In the genomic region with DNA sequence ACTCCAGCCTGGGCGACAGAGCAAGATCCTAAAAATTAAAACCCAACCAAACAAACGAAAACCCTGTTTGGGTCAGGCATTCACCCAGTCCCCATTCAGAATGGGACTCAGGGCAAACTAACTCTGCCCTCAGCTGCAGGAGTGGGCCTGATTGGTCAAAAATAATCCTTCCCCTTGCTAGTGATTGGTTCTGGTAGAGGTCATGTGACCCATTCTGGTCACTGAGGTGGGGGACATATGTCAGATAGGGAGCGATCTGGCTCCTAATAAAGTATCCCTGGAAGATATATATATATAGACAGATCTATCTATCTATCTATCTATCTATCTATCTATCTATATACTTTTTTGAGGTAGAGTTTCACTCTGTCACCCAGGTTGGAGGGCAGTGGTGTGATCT, we compare ENCODE assay signal across 27 cellular contexts.
"Had no signal": no experiment of that assay in that cellular context is flagged by ENCODE, and none has a peak within 500 bp of the region (broad histone marks: within the 10 kb centered on the region; RNA-seq: fewer than 3 reads in every experiment).

No MANE protein-coding gene starts in this region.

- H3K36me3 ChIP-seq: esophagus squamous epithelium, gastrocnemius medialis, heart right ventricle, left lung, lower lobe of right lung had no signal

- H3K27me3 ChIP-seq: esophagus squamous epithelium, gastrocnemius medialis, heart right ventricle, left lung had no signal

- ATAC-seq: esophagus mucosa, gastrocnemius medialis, heart right ventricle, left cardiac atrium, left lung, left ventricle myocardium superior, lower lobe of right lung, mucosa of descending colon had no signal

- DNase-seq: dermis blood vessel endothelial cell; dorsolateral prefrontal cortex; effector CD4-positive, alpha-beta T cell; effector memory CD4-positive, alpha-beta T cell; erythroblast; esophagus squamous epithelium; foreskin fibroblast; foreskin melanocyte; gastrocnemius medialis; glutamatergic neuron; head of caudate nucleus; heart right ventricle; hippocampal formation; left cardiac atrium; left lung; left ventricle myocardium superior; lower lobe of right lung; mesenchymal stem cell; mucosa of descending colon had no signal

- FAIRE-seq: colon, endometrium, islet of Langerhans, keratinocyte had no signal

- H3K27ac ChIP-seq: coronary artery, dorsolateral prefrontal cortex, epithelial cell of prostate, esophagus squamous epithelium, gastrocnemius medialis, heart right ventricle, left lung, lower lobe of right lung had no signal

- H3K4me3 ChIP-seq: coronary artery, dorsolateral prefrontal cortex, esophagus squamous epithelium, gastrocnemius medialis, heart right ventricle, left lung, lower lobe of right lung, mucosa of descending colon had no signal

- H3K9me3 ChIP-seq: gastrocnemius medialis had no signal

- H3K27ac Mint-ChIP-seq: mesothelial cell of epicardium had no signal

- H3K4me1 Mint-ChIP-seq: mesothelial cell of epicardium had no signal

- H3K4me1 ChIP-seq: esophagus squamous epithelium had no signal

- H3K4me3 Mint-ChIP-seq: mesothelial cell of epicardium had no signal

- H3K36me3 Mint-ChIP-seq: mesothelial cell of epicardium had no signal
